ENCODE assay signal across 29 cellular contexts in genomic region chr19:9474975-9475374, GRCh38.
"Had no signal": no experiment of that assay in that cellular context is flagged by ENCODE, and none has a peak within 500 bp of the region (broad histone marks: within the 10 kb centered on the region; RNA-seq: fewer than 3 reads in every experiment).

No MANE protein-coding gene starts in this region.

- H3K36me3 ChIP-seq: ascending aorta, brain microvascular endothelial cell, colonic mucosa, esophagus muscularis mucosa, gastrocnemius medialis, heart left ventricle had no signal

- ATAC-seq: activated CD4-positive, alpha-beta T cell treated with anti-CD3 and anti-CD28 coated beads for 36 hours; activated CD8-positive, alpha-beta memory T cell treated with anti-CD3 and anti-CD28 coated beads, Interleukin-2, amount 10 ng/mL, durations not matched to agents 7 days and 5 days; activated CD8-positive, alpha-beta T cell treated with anti-CD3 and anti-CD28 coated beads, Interleukin-2, amount 10 ng/mL, durations not matched to agents 7 days and 5 days; activated naive CD4-positive, alpha-beta T cell treated with anti-CD3 and anti-CD28 coated beads, Interleukin-2, amount 50 U/mL, for 72 hours; activated T-cell treated with anti-CD3 and anti-CD28 coated beads, Interleukin-2, amount 50 U/mL, for 72 hours; foreskin keratinocyte; gastrocnemius medialis; heart left ventricle; T-helper 17 cell had no signal

- DNase-seq: activated CD4-positive, alpha-beta memory T cell treated with anti-CD3 and anti-CD28 coated beads for 36 hours; activated CD4-positive, alpha-beta T cell treated with anti-CD3 and anti-CD28 coated beads for 36 hours; activated CD4-positive, alpha-beta T cell treated with anti-CD3 and anti-CD28 coated beads, Interleukin-2, amount 10 ng/mL, durations not matched to agents 24 days and 14 days; activated CD4-positive, CD25-positive, alpha-beta regulatory T cell; activated CD4-positive, CD25-positive, alpha-beta regulatory T cell treated with anti-CD3 and anti-CD28 coated beads, Interleukin-2, amount 50 U/mL, for 72 hours; activated CD8-positive, alpha-beta memory T cell treated with anti-CD3 and anti-CD28 coated beads, Interleukin-2, amount 10 ng/mL, durations not matched to agents 7 days and 5 days; activated CD8-positive, alpha-beta memory T cell treated with anti-CD3 and anti-CD28 coated beads, Interleukin-2, amount 50 U/mL, for 4 hours; activated CD8-positive, alpha-beta T cell treated with anti-CD3 and anti-CD28 coated beads, Interleukin-2, amount 10 ng/mL, durations not matched to agents 7 days and 5 days; activated gamma-delta T cell; activated naive CD4-positive, alpha-beta T cell; activated naive CD4-positive, alpha-beta T cell treated with anti-CD3 and anti-CD28 coated beads, Interleukin-2, amount 10 ng/mL, durations not matched to agents 7 days and 5 days; activated naive CD8-positive, alpha-beta T cell treated with anti-CD3 and anti-CD28 coated beads, Interleukin-2, amount 10 ng/mL, durations not matched to agents 7 days and 5 days; activated T-cell treated with anti-CD3 and anti-CD28 coated beads, Interleukin-2, amount 50 U/mL, for 24 hours; activated T-cell treated with anti-CD3 and anti-CD28 coated beads, Interleukin-2, amount 50 U/mL, for 72 hours; brain microvascular endothelial cell; caudate nucleus; cerebellar nuclear complex; colonic mucosa; effector CD8-positive, alpha-beta T cell; erythroblast; foreskin keratinocyte; gastrocnemius medialis; glutamatergic neuron; heart left ventricle; T-helper 1 cell; T-helper 17 cell had no signal

- H3K4me1 ChIP-seq: ascending aorta, colonic mucosa, esophagus muscularis mucosa, foreskin keratinocyte, gastrocnemius medialis, heart left ventricle had no signal

- H3K27ac ChIP-seq: ascending aorta, brain microvascular endothelial cell, colonic mucosa, esophagus muscularis mucosa, foreskin keratinocyte, gastrocnemius medialis, heart left ventricle had no signal

- H3K9me3 ChIP-seq: colonic mucosa, gastrocnemius medialis had no signal

- H3K27me3 ChIP-seq: ascending aorta, brain microvascular endothelial cell, colonic mucosa, esophagus muscularis mucosa, foreskin keratinocyte, gastrocnemius medialis, heart left ventricle had no signal

- H3K4me3 ChIP-seq: ascending aorta, colonic mucosa, esophagus muscularis mucosa, gastrocnemius medialis, heart left ventricle had no signal
